Comparison of ENCODE assay signal across 10 cellular contexts in the genomic region with DNA sequence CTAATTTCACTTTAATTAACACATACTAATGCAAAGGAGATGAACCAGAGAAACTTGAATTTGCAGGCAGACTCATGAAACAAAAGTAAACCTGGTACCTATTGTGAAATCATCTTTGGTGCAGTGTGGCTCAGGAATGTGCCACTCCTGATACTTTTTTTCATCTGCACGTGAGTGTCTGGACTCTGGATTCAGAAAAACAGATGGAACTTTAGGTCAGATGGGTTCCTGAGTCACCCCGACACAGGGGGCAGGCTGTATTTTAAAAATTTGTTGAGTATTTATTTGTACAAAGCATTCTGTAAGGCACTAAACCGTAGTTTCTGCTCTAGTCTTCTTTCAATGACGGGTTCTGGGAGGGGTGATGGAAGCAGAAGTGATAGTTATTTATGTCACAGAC. TPM values are rescaled to one million over a fixed set of nuclear protein-coding genes. Genes with fewer than 3 reads are reported as not detected.
DNase-seq lines count a peak whose midpoint lies in the region; ATAC-seq and TF ChIP-seq lines count a peak whose summit lies in the region.
"Had no signal": no experiment of that assay in that cellular context is flagged by ENCODE, and none has a peak within 500 bp of the region (broad histone marks: within the 10 kb centered on the region; RNA-seq: fewer than 3 reads in every experiment).

No MANE protein-coding gene starts in this region.

- BruUV-seq in MCF 10A (replicated peaks; lab: Mats Ljungman, UMichigan), result no TSS peak

- H3K36me3 Mint-ChIP-seq in MCF 10A (ENCODE audit: insufficient read depth, unreplicated experiment), result peaks cover 9% of the 10 kb centered on the region

- peak overlapping the region in 1 of 3 donors; percentile 7 for H3K4me3 ChIP-seq in breast epithelium
- H3K4me3 ChIP-seq in body of pancreas, result no peak overlapping the region
- H3K4me3 ChIP-seq in liver (ENCODE audit: low read depth in 1 of 3, low read length in 3 of 3), result no peak overlapping the region
- no peak overlapping the region for H3K4me3 ChIP-seq in upper lobe of left lung
- H3K4me3 ChIP-seq: BLaER1 treated with 17β-estradiol and CSF1 and Interleukin-3, amounts not matched to agents 10 nM and 100 nM; HAP-1 had no signal

- H3K27me3 ChIP-seq in breast epithelium (no peaks in the 10 kb centered on the region), body of pancreas (no peaks in the 10 kb centered on the region), liver (ENCODE audit: control insufficient read depth in 4 of 4, insufficient read depth in 4 of 4, low read length in 3 of 4) (no peaks in the 10 kb centered on the region), upper lobe of left lung (no peaks in the 10 kb centered on the region)
- H3K27me3 ChIP-seq: BLaER1 treated with 17β-estradiol and CSF1 and Interleukin-3, amounts not matched to agents 10 nM and 100 nM had no signal

- H3K4me1 Mint-ChIP-seq in MCF 10A (ENCODE audit: insufficient read depth, unreplicated experiment), result peaks cover 49% of the 10 kb centered on the region

- ATAC-seq in body of pancreas (peak; percentile 41), upper lobe of left lung (ENCODE audit: low FRiP score in 2 of 2) (peak; percentile 33 to 38), GM19395 (IDR thresholded peaks at IDR 0.05; ENCODE audit: unreplicated experiment) (no peak), GM19023 (IDR thresholded peaks at IDR 0.05; ENCODE audit: unreplicated experiment) (no peak), HG02678 (IDR thresholded peaks at IDR 0.05; ENCODE audit: unreplicated experiment) (no peak)

- TF ChIP-seq POLR2A in breast epithelium (IDR thresholded peaks at IDR 0.05) (no peak), body of pancreas (IDR thresholded peaks at IDR 0.05) (no peak), upper lobe of left lung (IDR thresholded peaks at IDR 0.05) (no peak)

- TF ChIP-seq CTCF in MCF 10A (IDR thresholded peaks at IDR 0.05; ENCODE audit: unreplicated experiment), result no peak
- TF ChIP-seq CTCF in breast epithelium (IDR thresholded peaks at IDR 0.05), result no peak
- no peak for TF ChIP-seq CTCF in body of pancreas (IDR thresholded peaks at IDR 0.05)
- TF ChIP-seq CTCF in liver (IDR thresholded peaks at IDR 0.05; ENCODE audit: low read depth, low read length, missing input control), result no peak
- TF ChIP-seq CTCF in upper lobe of left lung (IDR thresholded peaks at IDR 0.05), result no peak

- no peak for TF ChIP-seq RAD21 in liver (IDR thresholded peaks at IDR 0.05)

- H3K4me3 Mint-ChIP-seq in MCF 10A (ENCODE audit: unreplicated experiment), result peak overlapping the region; percentile 60

- H3K36me3 ChIP-seq in breast epithelium (no peaks in the 10 kb centered on the region), body of pancreas (replicated peaks in 1 of 2; ENCODE audit: insufficient read depth in 1 of 2, low read depth in 2 of 2) (no peaks in the 10 kb centered on the region), liver (ENCODE audit: control insufficient read depth in 4 of 4, insufficient read depth in 3 of 4, low read depth in 1 of 4, low read length in 3 of 4) (no peaks in the 10 kb centered on the region), upper lobe of left lung (no peaks in the 10 kb centered on the region)
- H3K36me3 ChIP-seq: BLaER1 treated with 17β-estradiol and CSF1 and Interleukin-3, amounts not matched to agents 10 nM and 100 nM; HAP-1 had no signal

- CTCF ChIA-PET in MCF 10A (lab: Yijun Ruan, JAX), result interaction anchor here (0.8 to 3.1 kb wide), 7 partner anchors 8 to 919 kb away, joined by 3 to 16 read pairs (median 4); no protein-coding TSS in a partner anchor

- intact Hi-C loops in MCF 10A (cut with micrococcal nuclease) (loop anchor here (1.0 to 5.0 kb wide), 3 partner anchors 39 to 124 kb away; a partner anchor contains a TSS), breast epithelium (cut with DNase I; ENCODE audit: low total_unique reads) (no loop called here), body of pancreas (cut with DNase I) (no loop called here)

- TF ChIP-seq EP300 in upper lobe of left lung (IDR thresholded peaks at IDR 0.05), result no peak

- no peaks in the 10 kb centered on the region for H3K9me3 Mint-ChIP-seq in MCF 10A (ENCODE audit: unreplicated experiment)

- H3K9ac ChIP-seq in liver (ENCODE audit: low read depth in 1 of 2, low read length in 2 of 2), result peak overlapping the region; percentile 36 to 63

- POLR2A ChIA-PET in MCF 10A (lab: Yijun Ruan, JAX), result interaction anchor here (0.6 to 10.9 kb wide), 27 partner anchors 8 to 976 kb away, joined by 3 to 481 read pairs (median 5); a partner anchor contains a TSS

- peak overlapping the region; percentile 95 for H3K27ac Mint-ChIP-seq in MCF 10A (ENCODE audit: low read depth, unreplicated experiment)

- H3K4me1 ChIP-seq in breast epithelium (peaks cover 0 to 8% of the 10 kb centered on the region in 2 donors), body of pancreas (peaks cover 38% of the 10 kb centered on the region), liver (ENCODE audit: control insufficient read depth in 4 of 4, insufficient read depth in 4 of 4, low read length in 3 of 4) (peaks cover 11 to 62% (median 37%) of the 10 kb centered on the region in 4 donors), upper lobe of left lung (peaks cover 17 to 26% (median 19%) of the 10 kb centered on the region in 4 donors)
- H3K4me1 ChIP-seq: HAP-1 had no signal

- H3K27me3 Mint-ChIP-seq in MCF 10A (ENCODE audit: insufficient read depth, unreplicated experiment), result no peaks in the 10 kb centered on the region

- 30 to 58% methylated on average over 4 of the region's 4 CpGs for WGBS in body of pancreas, 2 donors
- 19% methylated on average over 4 of the region's 4 CpGs for WGBS in liver
- 33 to 37% methylated on average over 4 of the region's 4 CpGs for WGBS in upper lobe of left lung, 2 donors

- DNase-seq in MCF 10A (ENCODE audit: unreplicated experiment) (peak; percentile 80), breast epithelium (ENCODE audit: low spot score in 2 of 2) (no peak), body of pancreas (peak in 2 of 4 donors; percentile 24 to 42), upper lobe of left lung (no peak)

- no peaks in the 10 kb centered on the region for H3K9me3 ChIP-seq in breast epithelium
- H3K9me3 ChIP-seq in body of pancreas, result no peaks in the 10 kb centered on the region
- no peaks in the 10 kb centered on the region for H3K9me3 ChIP-seq in liver (ENCODE audit: control insufficient read depth in 4 of 4, low read length in 3 of 4)
- H3K9me3 ChIP-seq in upper lobe of left lung, result no peaks in the 10 kb centered on the region
- H3K9me3 ChIP-seq: BLaER1 treated with 17β-estradiol and CSF1 and Interleukin-3, amounts not matched to agents 10 nM and 100 nM; HAP-1 had no signal

- H3K27ac ChIP-seq in breast epithelium, result peak overlapping the region in 1 of 2 donors; percentile 72
- H3K27ac ChIP-seq in body of pancreas, result peak overlapping the region; percentile 41 to 80 (median 78)
- H3K27ac ChIP-seq in liver (ENCODE audit: low read depth in 1 of 2, low read length in 2 of 2), result peak overlapping the region; percentile 68 to 88
- H3K27ac ChIP-seq in upper lobe of left lung, result peak overlapping the region in 2 of 4 donors; percentile 9 to 41

TF ChIP-seq in liver, 16 proteins besides CTCF, POLR2A, EP300 and RAD21 (continues in another document):
- no peak for TF ChIP-seq GABPA (IDR thresholded peaks at IDR 0.05 in 1 of 2, conservative IDR thresholded peaks at IDR 0.05 in 1 of 2)
- TF ChIP-seq, protein P1, sequence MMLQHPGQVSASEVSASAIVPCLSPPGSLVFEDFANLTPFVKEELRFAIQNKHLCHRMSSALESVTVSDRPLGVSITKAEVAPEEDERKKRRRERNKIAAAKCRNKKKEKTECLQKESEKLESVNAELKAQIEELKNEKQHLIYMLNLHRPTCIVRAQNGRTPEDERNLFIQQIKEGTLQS (IDR thresholded peaks at IDR 0.05), result peak; percentile 16
- peak in 1 of 2 donors; percentile 46 for TF ChIP-seq EGR1 (IDR thresholded peaks at IDR 0.05; ENCODE audit: low read depth in 2 of 2)
- TF ChIP-seq YY1 (IDR thresholded peaks at IDR 0.05), result peak; percentile 30
- TF ChIP-seq SP1 (IDR thresholded peaks at IDR 0.05), result peak; percentile 64
- peak; percentile 85 to 88 for TF ChIP-seq HNF4A (conservative IDR thresholded peaks at IDR 0.05)
- TF ChIP-seq JUND (IDR thresholded peaks at IDR 0.05), result peak; percentile 38 to 84
- peak; percentile 87 to 89 for TF ChIP-seq RXRA (IDR thresholded peaks at IDR 0.05)
- TF ChIP-seq, protein P2, sequence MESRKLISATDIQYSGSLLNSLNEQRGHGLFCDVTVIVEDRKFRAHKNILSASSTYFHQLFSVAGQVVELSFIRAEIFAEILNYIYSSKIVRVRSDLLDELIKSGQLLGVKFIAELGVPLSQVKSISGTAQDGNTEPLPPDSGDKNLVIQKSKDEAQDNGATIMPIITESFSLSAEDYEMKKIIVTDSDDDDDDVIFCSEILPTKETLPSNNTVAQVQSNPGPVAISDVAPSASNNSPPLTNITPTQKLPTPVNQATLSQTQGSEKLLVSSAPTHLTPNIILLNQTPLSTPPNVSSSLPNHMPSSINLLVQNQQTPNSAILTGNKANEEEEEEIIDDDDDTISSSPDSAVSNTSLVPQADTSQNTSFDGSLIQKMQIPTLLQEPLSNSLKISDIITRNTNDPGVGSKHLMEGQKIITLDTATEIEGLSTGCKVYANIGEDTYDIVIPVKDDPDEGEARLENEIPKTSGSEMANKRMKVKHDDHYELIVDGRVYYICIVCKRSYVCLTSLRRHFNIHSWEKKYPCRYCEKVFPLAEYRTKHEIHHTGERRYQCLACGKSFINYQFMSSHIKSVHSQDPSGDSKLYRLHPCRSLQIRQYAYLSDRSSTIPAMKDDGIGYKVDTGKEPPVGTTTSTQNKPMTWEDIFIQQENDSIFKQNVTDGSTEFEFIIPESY (IDR thresholded peaks at IDR 0.05), result peak; percentile 32
- TF ChIP-seq HNF4G (IDR thresholded peaks at IDR 0.05), result peak; percentile 39
- TF ChIP-seq TAF1 (conservative IDR thresholded peaks at IDR 0.05), result no peak
- TF ChIP-seq FOXA1 (IDR thresholded peaks at IDR 0.05), result no peak

RNA-seq across cellular contexts. Expression of a gene that starts 52.2 kb away (rescaled TPM):
- 35.9 and 37.4 TPM in 2 replicates for total RNA-seq in MCF 10A (2022)
- 10 to 100 TPM; 59.5 to 95.4 (median 65.2) TPM for total RNA-seq in breast epithelium
- total RNA-seq in body of pancreas, result 10 to 100 TPM; 24.4 to 60.3 TPM
- total RNA-seq in liver, result 10 to 100 TPM; 14.4 to 34.6 TPM
- 10 to 100 TPM; 10.7 to 17.4 TPM for polyA plus RNA-seq in liver
- total RNA-seq in upper lobe of left lung, result 100 to 1,000 TPM in 1 of 6 donors, 10 to 100 TPM in 5; 28.6 to 159 (median 47.3) TPM

Comparison
In these comparisons a context has a peak if more than half of its experiments do, and no peak if none do; other contexts are left out.
1. ATAC-seq: peak in body of pancreas (single experiment) and upper lobe of left lung (2 of 2); none in GM19395 (single experiment), GM19023 (single experiment) and HG02678 (single experiment).